Comparison of ENCODE assay signal across 14 cellular contexts in the genomic region with DNA sequence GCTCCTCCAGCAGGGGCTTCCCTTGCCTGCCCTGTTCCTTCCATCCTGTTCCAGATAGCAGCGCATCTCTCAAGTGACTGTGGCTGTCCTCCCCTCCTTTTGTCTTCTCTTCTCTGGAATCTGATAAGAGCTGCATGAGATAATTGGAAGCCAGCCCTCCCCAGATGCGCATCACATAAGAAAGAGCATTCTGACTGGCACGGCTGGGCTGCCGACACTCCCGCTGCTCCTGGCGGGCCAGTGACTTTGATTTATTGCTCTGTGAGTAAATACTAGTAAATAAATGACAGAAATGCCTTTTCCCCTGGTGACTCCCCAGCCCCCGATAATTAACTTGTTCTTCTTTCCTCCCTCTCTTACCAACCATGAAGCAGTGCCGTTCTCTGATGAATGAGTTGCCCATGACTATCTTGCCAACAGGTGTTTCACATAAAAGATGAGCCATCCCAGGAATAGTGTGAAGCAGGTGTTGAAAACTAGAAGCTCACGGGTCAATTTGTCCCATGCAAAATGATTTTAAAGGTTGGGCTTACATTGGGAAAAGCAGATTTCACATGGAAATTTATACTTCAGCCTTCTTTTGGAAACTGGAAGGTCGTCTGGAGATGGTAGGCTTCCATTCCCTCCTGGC.
DNase-seq lines count a peak whose midpoint lies in the region; ATAC-seq and TF ChIP-seq lines count a peak whose summit lies in the region.
"Had no signal": no experiment of that assay in that cellular context is flagged by ENCODE, and none has a peak within 500 bp of the region (broad histone marks: within the 10 kb centered on the region; RNA-seq: fewer than 3 reads in every experiment).

No MANE protein-coding gene starts in this region.

- H3K27me3 ChIP-seq in A673 (replicated peaks; ENCODE audit: insufficient read depth, low read depth, low read length, poor library complexity) (peaks cover 11% of the 10 kb centered on the region), HUES6 (ENCODE audit: control insufficient read depth, insufficient read depth, low read length) (no peaks in the 10 kb centered on the region), mammary epithelial cell (ENCODE audit: insufficient read depth, low read length) (no peaks in the 10 kb centered on the region)
- H3K27me3 ChIP-seq: SJCRH30, thyroid gland had no signal

- DNase-seq in A673 (ENCODE audit: low spot score) (peak; percentile 37), left kidney (ENCODE audit: low read depth, low spot score) (peak; percentile 94), epidermal melanocyte (ENCODE audit: insufficient read length, low spot score) (no peak), mammary epithelial cell (no peak)
- DNase-seq in activated CD4-positive, alpha-beta T cell treated with anti-CD3 and anti-CD28 coated beads, Interleukin-2, amount 50 U/mL, for 48 hours: no peak
- DNase-seq: activated naive CD4-positive, alpha-beta T cell treated with Interleukin-2 at 50 U/mL for 16 hours; DND-41; MV-4-11; psoas muscle; SJCRH30; thyroid gland had no signal

- H3K4me3 ChIP-seq in A673 (ENCODE audit: low read depth, low read length, poor library complexity, severe bottlenecking) (no peak overlapping the region), HUES6 (ENCODE audit: low read depth, low read length) (peak overlapping the region; percentile 13; the same call in 1 of the 2 replicates), mammary epithelial cell (replicated peaks in 1 of 3; ENCODE audit: insufficient read depth in 1 of 3, low read depth in 2 of 3, low read length in 3 of 3) (no peak overlapping the region)
- H3K4me3 ChIP-seq: psoas muscle, SJCRH30, thyroid gland had no signal

- H3K27ac ChIP-seq in A673 (ENCODE audit: low read depth, low read length, poor library complexity, severe bottlenecking): no peak overlapping the region
- H3K27ac ChIP-seq in HUES6 (ENCODE audit: low read depth, low read length): no peak overlapping the region; the same call in 1 of the 2 replicates
- no peak overlapping the region for H3K27ac ChIP-seq in mammary epithelial cell (ENCODE audit: insufficient read depth, low read depth, low read length)
- H3K27ac ChIP-seq: psoas muscle, SJCRH30, thyroid gland had no signal

- 90% methylated on average over 9 of the region's 10 CpGs for WGBS in mammary epithelial cell (ENCODE audit: low coverage, missing lambda C conversion rate)

- TF ChIP-seq CTCF in A673 (conservative IDR thresholded peaks at IDR 0.05; ENCODE audit: low read depth, low read length): no peak
- no peak for TF ChIP-seq CTCF in mammary epithelial cell (conservative IDR thresholded peaks at IDR 0.05 in 1 of 2, IDR thresholded peaks at IDR 0.05 in 1 of 2; ENCODE audit: extremely low read depth in 1 of 2, insufficient read depth in 1 of 2, low read depth in 1 of 2, low read length in 2 of 2)

- H3K36me3 ChIP-seq in A673 (ENCODE audit: insufficient read depth, low read length, poor library complexity, severe bottlenecking): no peaks in the 10 kb centered on the region
- H3K36me3 ChIP-seq in HUES6 (ENCODE audit: control insufficient read depth, insufficient read depth, low read length): no peaks in the 10 kb centered on the region
- no peaks in the 10 kb centered on the region for H3K36me3 ChIP-seq in mammary epithelial cell (ENCODE audit: insufficient read depth, low read length)
- H3K36me3 ChIP-seq: SJCRH30, thyroid gland had no signal

- H3K9ac ChIP-seq in HUES6 (ENCODE audit: low read length) (peak overlapping the region; percentile 29), mammary epithelial cell (ENCODE audit: insufficient read depth, low read length) (no peak overlapping the region)

- BruUV-seq in A673 (replicated peaks; lab: Mats Ljungman, UMichigan): no TSS peak
- BruUV-seq in mammary epithelial cell (replicated peaks; lab: Mats Ljungman, UMichigan): no TSS peak

- no peaks in the 10 kb centered on the region for H3K79me2 ChIP-seq in mammary epithelial cell (ENCODE audit: insufficient read depth, low read length)

- CTCF ChIA-PET in A673 (lab: Charles Lee): no interaction called here
- CTCF ChIA-PET in mammary epithelial cell (lab: Charles Lee; ENCODE audit: low non-redundant PET): no interaction called here

- no peaks in the 10 kb centered on the region for H3K9me3 ChIP-seq in A673 (ENCODE audit: low read depth, low read length, poor library complexity, severe bottlenecking)
- peaks cover 6% of the 10 kb centered on the region; the same call in 1 of the 2 replicates for H3K9me3 ChIP-seq in HUES6 (ENCODE audit: control insufficient read depth, insufficient read depth, low read depth, low read length)
- H3K9me3 ChIP-seq in mammary epithelial cell (replicated peaks; ENCODE audit: insufficient read depth, low read length): no peaks in the 10 kb centered on the region
- H3K9me3 ChIP-seq: psoas muscle, SJCRH30, thyroid gland had no signal

- H3K4me2 ChIP-seq in mammary epithelial cell (ENCODE audit: insufficient read depth, low read depth, low read length): no peak overlapping the region

- no peaks in the 10 kb centered on the region for H4K20me1 ChIP-seq in mammary epithelial cell (ENCODE audit: insufficient read depth, low read length)

- H2AFZ ChIP-seq in mammary epithelial cell (ENCODE audit: low read depth, low read length): no peak overlapping the region

- POLR2A ChIA-PET in A673 (lab: Charles Lee; ENCODE audit: low non-redundant PET): no interaction called here

- intact Hi-C loops in A673 (cut with micrococcal nuclease; ENCODE audit: unreplicated experiment): no loop called here
- intact Hi-C loops in mammary epithelial cell (cut with micrococcal nuclease): no loop called here

- in situ Hi-C loops in mammary epithelial cell (cut with MboI; ENCODE audit: low sequenced_read_pairs in 2 of 2): no loop called here

- H3K4me1 ChIP-seq in A673 (ENCODE audit: insufficient read depth, low read length, poor library complexity, severe bottlenecking): no peaks in the 10 kb centered on the region
- peaks cover 18% of the 10 kb centered on the region for H3K4me1 ChIP-seq in HUES6 (ENCODE audit: control insufficient read depth, insufficient read depth, low read length)
- no peaks in the 10 kb centered on the region for H3K4me1 ChIP-seq in mammary epithelial cell (ENCODE audit: insufficient read depth, low read length)
- H3K4me1 ChIP-seq: psoas muscle had no signal

- no peak for ATAC-seq in HG03045 (IDR thresholded peaks at IDR 0.05; ENCODE audit: unreplicated experiment)
- ATAC-seq: psoas muscle had no signal

- dilution Hi-C loops in mammary epithelial cell (cut with HindIII; ENCODE audit: low sequenced_read_pairs): no loop called here

TF ChIP-seq in PFSK-1, 5 proteins besides CTCF, POLR2A, EP300 and RAD21:
- TF ChIP-seq SIN3A (IDR thresholded peaks at IDR 0.05; ENCODE audit: borderline replicate concordance, insufficient read depth, low read length) (no peak), FOXP2 (optimal IDR thresholded peaks at IDR 0.05; ENCODE audit: borderline replicate concordance, extremely low read depth, extremely low read length, insufficient read depth) (peak; percentile 25)
- TF ChIP-seq, protein P1, sequence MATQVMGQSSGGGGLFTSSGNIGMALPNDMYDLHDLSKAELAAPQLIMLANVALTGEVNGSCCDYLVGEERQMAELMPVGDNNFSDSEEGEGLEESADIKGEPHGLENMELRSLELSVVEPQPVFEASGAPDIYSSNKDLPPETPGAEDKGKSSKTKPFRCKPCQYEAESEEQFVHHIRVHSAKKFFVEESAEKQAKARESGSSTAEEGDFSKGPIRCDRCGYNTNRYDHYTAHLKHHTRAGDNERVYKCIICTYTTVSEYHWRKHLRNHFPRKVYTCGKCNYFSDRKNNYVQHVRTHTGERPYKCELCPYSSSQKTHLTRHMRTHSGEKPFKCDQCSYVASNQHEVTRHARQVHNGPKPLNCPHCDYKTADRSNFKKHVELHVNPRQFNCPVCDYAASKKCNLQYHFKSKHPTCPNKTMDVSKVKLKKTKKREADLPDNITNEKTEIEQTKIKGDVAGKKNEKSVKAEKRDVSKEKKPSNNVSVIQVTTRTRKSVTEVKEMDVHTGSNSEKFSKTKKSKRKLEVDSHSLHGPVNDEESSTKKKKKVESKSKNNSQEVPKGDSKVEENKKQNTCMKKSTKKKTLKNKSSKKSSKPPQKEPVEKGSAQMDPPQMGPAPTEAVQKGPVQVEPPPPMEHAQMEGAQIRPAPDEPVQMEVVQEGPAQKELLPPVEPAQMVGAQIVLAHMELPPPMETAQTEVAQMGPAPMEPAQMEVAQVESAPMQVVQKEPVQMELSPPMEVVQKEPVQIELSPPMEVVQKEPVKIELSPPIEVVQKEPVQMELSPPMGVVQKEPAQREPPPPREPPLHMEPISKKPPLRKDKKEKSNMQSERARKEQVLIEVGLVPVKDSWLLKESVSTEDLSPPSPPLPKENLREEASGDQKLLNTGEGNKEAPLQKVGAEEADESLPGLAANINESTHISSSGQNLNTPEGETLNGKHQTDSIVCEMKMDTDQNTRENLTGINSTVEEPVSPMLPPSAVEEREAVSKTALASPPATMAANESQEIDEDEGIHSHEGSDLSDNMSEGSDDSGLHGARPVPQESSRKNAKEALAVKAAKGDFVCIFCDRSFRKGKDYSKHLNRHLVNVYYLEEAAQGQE (IDR thresholded peaks at IDR 0.05; ENCODE audit: insufficient read depth in 1 of 2, low read depth in 2 of 2, low read length in 2 of 2): no peak
TF ChIP-seq in PFSK-1: peak in this region for 1.

Comparison
In these comparisons a context has a peak if more than half of its experiments do, and no peak if none do; other contexts are left out.
1. DNase-seq: peak in A673 (single experiment) and left kidney (single experiment); none in activated CD4-positive, alpha-beta T cell treated with anti-CD3 and anti-CD28 coated beads, Interleukin-2, amount 50 U/mL, for 48 hours (0 of 2), epidermal melanocyte (single experiment) and mammary epithelial cell (single experiment).